In genomic region chr15:101217446-101217845, GRCh38 we compare ENCODE assay signal across 1 cellular context.
TF ChIP-seq lines count a peak whose summit lies in the region.

No MANE protein-coding gene starts in this region.

TF ChIP-seq in IMR-90, 13 proteins besides CTCF, POLR2A, EP300 and RAD21 (continued from another document):
- TF ChIP-seq ELK1 (IDR thresholded peaks at IDR 0.05; ENCODE audit: borderline replicate concordance, low read depth, low read length) (no peak), CEBPB (IDR thresholded peaks at IDR 0.05; ENCODE audit: low read depth, low read length) (no peak)
